Comparison of ENCODE assay signal across 16 cellular contexts in genomic region chr16:17204248-17205043, GRCh38.
A peak's percentile ranks its signal among the peaks of the same experiment; 100 is the strongest.
DNase-seq lines count a peak whose midpoint lies in the region; TF ChIP-seq lines count a peak whose summit lies in the region.
"Had no signal": no experiment of that assay in that cellular context is flagged by ENCODE, and none has a peak within 500 bp of the region (broad histone marks: within the 10 kb centered on the region; RNA-seq: fewer than 3 reads in every experiment).

No MANE protein-coding gene starts in this region.

- peaks cover 35% of the 10 kb centered on the region for H3K4me1 ChIP-seq in BLaER1

- no peak for DNase-seq in CD14-positive monocyte (ENCODE audit: low spot score)
- DNase-seq in pons (ENCODE audit: low spot score): peak; percentile 71
- no peak for DNase-seq in NCI-H2107 treated with DMSO at 0.1 percent for 48 hours (lab: John Stamatoyannopoulos, UW; ENCODE audit: unreplicated experiment)
- DNase-seq in mesenteric fat pad (ENCODE audit: low spot score): no peak
- DNase-seq in NCI-H2107 (lab: John Stamatoyannopoulos, UW): no peak
- DNase-seq: CD4-positive, CD25-positive, alpha-beta regulatory T cell; COR-L47; H7; Karpas-422; NCI-H1105; NCI-H2081; SHP77; SK-N-SH had no signal

- no peak overlapping the region for H3K4me3 ChIP-seq in BLaER1

- peaks cover 36% of the 10 kb centered on the region for H3K36me3 ChIP-seq in BLaER1

- H3K36me3 Mint-ChIP-seq in CD14-positive monocyte: peaks cover 25 to 30% of the 10 kb centered on the region in 2 donors
- peaks cover 13% of the 10 kb centered on the region for H3K36me3 Mint-ChIP-seq in dendritic cell treated with granulocyte-macrophage colony-stimulating factor and Interleukin-4, amounts not matched to agents 40 ng/mL and 50 ng/mL, for 4 days (ENCODE audit: low read depth)

- H3K4me3 Mint-ChIP-seq in CD14-positive monocyte: peak overlapping the region in 1 of 2 donors; percentile 11
- peak overlapping the region; percentile 22 for H3K4me3 Mint-ChIP-seq in dendritic cell treated with granulocyte-macrophage colony-stimulating factor and Interleukin-4, amounts not matched to agents 40 ng/mL and 50 ng/mL, for 4 days
- H3K4me3 Mint-ChIP-seq: CD4-positive, CD25-positive, alpha-beta regulatory T cell; IgD-negative memory B cell had no signal

- peaks cover 34% of the 10 kb centered on the region for H3K4me1 Mint-ChIP-seq in CD14-positive monocyte
- H3K4me1 Mint-ChIP-seq in dendritic cell treated with granulocyte-macrophage colony-stimulating factor and Interleukin-4, amounts not matched to agents 40 ng/mL and 50 ng/mL, for 4 days (ENCODE audit: low read depth): peaks cover 46% of the 10 kb centered on the region

- H3K27me3 Mint-ChIP-seq in CD14-positive monocyte (ENCODE audit: low read depth in 3 of 3): no peaks in the 10 kb centered on the region
- H3K27me3 Mint-ChIP-seq in dendritic cell treated with granulocyte-macrophage colony-stimulating factor and Interleukin-4, amounts not matched to agents 40 ng/mL and 50 ng/mL, for 4 days: no peaks in the 10 kb centered on the region
- H3K27me3 Mint-ChIP-seq: CD4-positive, CD25-positive, alpha-beta regulatory T cell; IgD-negative memory B cell had no signal

- H3K9me3 ChIP-seq in BLaER1: no peaks in the 10 kb centered on the region
- H3K9me3 ChIP-seq: SK-N-SH had no signal

- no peaks in the 10 kb centered on the region for H3K27me3 ChIP-seq in BLaER1

- peak overlapping the region; percentile 21; the same call in 1 of the 2 replicates for H3K27ac ChIP-seq in BLaER1

- intact Hi-C loops in CD14-positive monocyte (cut with micrococcal nuclease): no loop called here
- intact Hi-C loops in dendritic cell treated with granulocyte-macrophage colony-stimulating factor and Interleukin-4, amounts not matched to agents 40 ng/mL and 50 ng/mL, for 4 days (cut with micrococcal nuclease): no loop called here

- peak overlapping the region; percentile 30; the same call in 1 of the 2 replicates for H3K9ac ChIP-seq in BLaER1
- H3K9ac ChIP-seq: SK-N-SH had no signal

- H3K9me3 Mint-ChIP-seq in CD14-positive monocyte: no peaks in the 10 kb centered on the region
- peaks cover 9% of the 10 kb centered on the region for H3K9me3 Mint-ChIP-seq in dendritic cell treated with granulocyte-macrophage colony-stimulating factor and Interleukin-4, amounts not matched to agents 40 ng/mL and 50 ng/mL, for 4 days
- H3K9me3 Mint-ChIP-seq: CD4-positive, CD25-positive, alpha-beta regulatory T cell; IgD-negative memory B cell had no signal

- no peak for TF ChIP-seq CTCF in CD14-positive monocyte (IDR thresholded peaks at IDR 0.05)

- peak overlapping the region in 4 of 7 donors; percentile 18 to 46 (median 41) for H3K27ac Mint-ChIP-seq in CD14-positive monocyte
- H3K27ac Mint-ChIP-seq in dendritic cell treated with granulocyte-macrophage colony-stimulating factor and Interleukin-4, amounts not matched to agents 40 ng/mL and 50 ng/mL, for 4 days: peak overlapping the region; percentile 78

- peaks cover 98% of the 10 kb centered on the region for H4K20me1 ChIP-seq in BLaER1

- peak overlapping the region; percentile 51 for H3K4me2 ChIP-seq in BLaER1
- H3K4me2 ChIP-seq: SK-N-SH had no signal
